In the genomic region with DNA sequence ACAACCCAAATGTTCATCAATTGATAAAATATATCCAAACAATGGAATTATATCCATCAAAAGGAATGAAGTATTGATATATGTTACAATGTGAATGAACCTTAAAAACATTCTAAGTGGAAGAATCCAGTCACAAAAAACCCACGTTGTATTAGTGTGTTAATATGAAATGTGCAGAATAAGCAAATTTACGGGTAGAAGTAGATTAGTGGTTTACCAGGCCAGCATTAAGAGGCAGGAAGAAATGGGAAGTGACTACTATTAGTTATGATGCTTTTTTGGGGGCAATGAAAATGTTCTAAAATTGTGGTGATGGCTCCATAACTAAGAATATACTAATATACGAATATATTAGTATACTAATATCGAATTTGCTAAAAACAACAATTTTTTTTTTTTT, we compare ENCODE assay signal across 10 cellular contexts. TPM values are rescaled to one million over a fixed set of nuclear protein-coding genes. Genes with fewer than 3 reads are reported as not detected.
DNase-seq lines count a peak whose midpoint lies in the region; ATAC-seq and TF ChIP-seq lines count a peak whose summit lies in the region.
"Had no signal": no experiment of that assay in that cellular context is flagged by ENCODE, and none has a peak within 500 bp of the region (broad histone marks: within the 10 kb centered on the region; RNA-seq: fewer than 3 reads in every experiment).

No MANE protein-coding gene starts in this region.

- H3K27ac ChIP-seq in CD8-positive, alpha-beta memory T cell (ENCODE audit: low read depth, low read length) = no peak overlapping the region
- H3K27ac ChIP-seq in HUES6 (ENCODE audit: low read depth, low read length) (no peak overlapping the region), caudate nucleus (ENCODE audit: low read depth, low read length) (no peak overlapping the region)

- H3K4me3 ChIP-seq in CD8-positive, alpha-beta memory T cell (ENCODE audit: low read length) = no peak overlapping the region
- H3K4me3 ChIP-seq in HUES6 (ENCODE audit: low read depth, low read length) = peak overlapping the region; percentile 88; the same call in 1 of the 2 replicates
- peak overlapping the region; percentile 95 for H3K4me3 ChIP-seq in astrocyte of the cerebellum (ENCODE audit: low read depth, low read length)

- H3K36me3 Mint-ChIP-seq in CD8-positive, alpha-beta memory T cell = peaks cover 0 to 20% (median 6%) of the 10 kb centered on the region in 3 donors
- H3K36me3 Mint-ChIP-seq in naive thymus-derived CD8-positive, alpha-beta T cell = peaks cover 8 to 9% (median 9%) of the 10 kb centered on the region in 3 donors

- H3K9me3 Mint-ChIP-seq in CD8-positive, alpha-beta memory T cell = no peaks in the 10 kb centered on the region
- peaks cover 0 to 4% (median 0%) of the 10 kb centered on the region in 9 donors for H3K9me3 Mint-ChIP-seq in naive thymus-derived CD8-positive, alpha-beta T cell

- H3K27me3 ChIP-seq in CD8-positive, alpha-beta memory T cell (ENCODE audit: insufficient read depth, low read length, poor library complexity, severe bottlenecking) = no peaks in the 10 kb centered on the region
- no peaks in the 10 kb centered on the region for H3K27me3 ChIP-seq in HUES6 (ENCODE audit: control insufficient read depth, insufficient read depth, low read length)

- TF ChIP-seq CTCF in astrocyte of the cerebellum (IDR thresholded peaks at IDR 0.05; ENCODE audit: low read depth, low read length, missing control alignments) = no peak

- ATAC-seq in naive thymus-derived CD8-positive, alpha-beta T cell = no peak

- H3K27ac Mint-ChIP-seq in CD8-positive, alpha-beta memory T cell = peak overlapping the region in 2 of 8 donors; percentile 69 to 74
- peak overlapping the region in 2 of 10 donors; percentile 34 to 70 for H3K27ac Mint-ChIP-seq in naive thymus-derived CD8-positive, alpha-beta T cell

- POLR2A ChIA-PET in CD8-positive, alpha-beta memory T cell (lab: Charles Lee) = no interaction called here
- POLR2A ChIA-PET in naive thymus-derived CD8-positive, alpha-beta T cell (lab: Charles Lee) = interaction anchor here (0.7 kb wide), 1 partner anchor 1122 kb away, joined by 4 read pairs; no protein-coding TSS in a partner anchor

- no peak for DNase-seq in CD8-positive, alpha-beta memory T cell
- DNase-seq in astrocyte of the cerebellum (ENCODE audit: low read depth) (no peak), caudate nucleus (lab: John Stamatoyannopoulos, UW) (no peak), amygdala (lab: John Stamatoyannopoulos, UW) (no peak), 8988T (no peak), NCI-H2196 treated with DMSO at 0.1 percent for 48 hours (lab: John Stamatoyannopoulos, UW; ENCODE audit: unreplicated experiment) (no peak)
- no peak for DNase-seq in naive thymus-derived CD8-positive, alpha-beta T cell
- DNase-seq: DMS79 treated with DMSO at 0.1 percent for 48 hours, SHP77 had no signal

- no peaks in the 10 kb centered on the region for H3K36me3 ChIP-seq in CD8-positive, alpha-beta memory T cell (ENCODE audit: insufficient read depth, low read length)
- H3K36me3 ChIP-seq in HUES6 (ENCODE audit: control insufficient read depth, insufficient read depth, low read length) = no peaks in the 10 kb centered on the region

- no peak overlapping the region for H3K9ac ChIP-seq in HUES6 (ENCODE audit: low read length)

- CTCF ChIA-PET in CD8-positive, alpha-beta memory T cell (lab: Charles Lee) = no interaction called here

- H3K27me3 Mint-ChIP-seq in CD8-positive, alpha-beta memory T cell = peaks cover 0 to 2% of the 10 kb centered on the region in 2 donors
- H3K27me3 Mint-ChIP-seq in naive thymus-derived CD8-positive, alpha-beta T cell = no peaks in the 10 kb centered on the region

- peaks cover 49 to 59% (median 55%) of the 10 kb centered on the region in 3 donors for H3K4me1 Mint-ChIP-seq in CD8-positive, alpha-beta memory T cell
- H3K4me1 Mint-ChIP-seq in naive thymus-derived CD8-positive, alpha-beta T cell = peaks cover 23 to 55% (median 49%) of the 10 kb centered on the region in 4 donors

- H3K4me1 ChIP-seq in CD8-positive, alpha-beta memory T cell (ENCODE audit: insufficient read depth, low read length) = peaks cover 46% of the 10 kb centered on the region
- peaks cover 5% of the 10 kb centered on the region; the same call in 1 of the 2 replicates for H3K4me1 ChIP-seq in HUES6 (ENCODE audit: control insufficient read depth, insufficient read depth, low read length)

- H3K4me3 Mint-ChIP-seq in CD8-positive, alpha-beta memory T cell = peak overlapping the region; percentile 66 to 100 (median 84)
- H3K4me3 Mint-ChIP-seq in naive thymus-derived CD8-positive, alpha-beta T cell = peak overlapping the region; percentile 60 to 100 (median 82)

- H3K9me3 ChIP-seq in CD8-positive, alpha-beta memory T cell (ENCODE audit: low read length) = no peaks in the 10 kb centered on the region
- no peaks in the 10 kb centered on the region for H3K9me3 ChIP-seq in HUES6 (ENCODE audit: control insufficient read depth, insufficient read depth, low read depth, low read length)

- in situ Hi-C loops in astrocyte of the cerebellum (cut with HindIII; ENCODE audit: low sequenced_read_pairs) = no loop called here

RNA-seq across cellular contexts. Expression of a gene that starts 1.5 kb away (rescaled TPM):
- total RNA-seq in CD8-positive, alpha-beta memory T cell = 10 to 100 TPM; 88.5 to 90.0 TPM
- polyA plus RNA-seq in CD8-positive, alpha-beta memory T cell = 60.0 TPM
- 10 to 100 TPM; 33.7 to 36.8 TPM for total RNA-seq in naive thymus-derived CD8-positive, alpha-beta T cell
- 10 to 100 TPM; 50.7 to 59.1 (median 57.6) TPM for polyA plus RNA-seq in naive thymus-derived CD8-positive, alpha-beta T cell

RNA-seq across cellular contexts. Expression of a gene that starts 58.9 kb away (rescaled TPM):
- 1 to 10 TPM; 5.2 to 7.2 TPM for total RNA-seq in CD8-positive, alpha-beta memory T cell
- 13.9 TPM for polyA plus RNA-seq in CD8-positive, alpha-beta memory T cell
- total RNA-seq in naive thymus-derived CD8-positive, alpha-beta T cell = 10 to 100 TPM; 18.6 to 19.9 TPM
- polyA plus RNA-seq in naive thymus-derived CD8-positive, alpha-beta T cell = 10 to 100 TPM; 13.2 to 16.6 (median 15.7) TPM
